8 cellular contexts compared by ENCODE assay signal in the genomic region with DNA sequence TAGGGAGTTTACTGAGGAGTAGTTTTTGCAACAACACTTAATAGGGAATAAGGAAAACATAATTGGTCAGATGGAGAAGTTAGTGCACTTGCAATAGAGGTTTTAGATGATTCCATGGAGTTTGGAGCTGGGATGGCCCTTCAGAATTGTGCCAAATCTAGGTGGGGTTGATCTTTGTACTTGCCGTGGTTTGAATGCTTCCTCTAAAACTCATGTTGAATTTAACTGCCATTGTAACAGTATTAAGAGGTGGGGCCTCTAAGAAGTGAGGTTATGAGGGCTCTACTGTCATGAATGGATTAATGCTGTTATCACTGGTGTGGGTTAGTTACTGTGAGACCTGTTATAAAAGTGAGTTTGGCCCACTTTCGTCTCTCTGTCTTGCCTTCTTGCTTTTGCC.
"Had no signal": no experiment of that assay in that cellular context is flagged by ENCODE, and none has a peak within 500 bp of the region (broad histone marks: within the 10 kb centered on the region; RNA-seq: fewer than 3 reads in every experiment).

No MANE protein-coding gene starts in this region.

- H3K4me3 ChIP-seq: GM12878 had no signal

- FAIRE-seq: G401.6, GM12878, GM12891, GM12892, GM18507, GM19239 had no signal

- ATAC-seq: GM12878 had no signal

- DNase-seq: GDM1, GF-D8 had no signal
